Comparison of ENCODE assay signal across 9 cellular contexts in genomic region chr17:1188812-1189211, GRCh38. TPM values are rescaled to one million over a fixed set of nuclear protein-coding genes. Genes with fewer than 3 reads are reported as not detected.
DNase-seq lines count a peak whose midpoint lies in the region; ATAC-seq and TF ChIP-seq lines count a peak whose summit lies in the region.
"Had no signal": no experiment of that assay in that cellular context is flagged by ENCODE, and none has a peak within 500 bp of the region (broad histone marks: within the 10 kb centered on the region; RNA-seq: fewer than 3 reads in every experiment).

No MANE protein-coding gene starts in this region.

- no peak for TF ChIP-seq EP300 in stomach (IDR thresholded peaks at IDR 0.05)

- peak overlapping the region in 2 of 5 experiments; percentile 22 to 24 for H3K4me3 Mint-ChIP-seq in brain

- DNase-seq in GM12865 (ENCODE audit: low read depth) (peak; percentile 72), left colon (peak; percentile 55 to 85), stomach (peak; percentile 97), UCSD-AML1 (lab: John Stamatoyannopoulos, UW; ENCODE audit: unreplicated experiment) (no peak), SHP77 treated with DMSO at 0.1 percent for 48 hours (lab: John Stamatoyannopoulos, UW) (no peak)
- DNase-seq: stimulated activated CD4-positive, alpha-beta T cell treated with anti-CD3 and anti-CD28 coated beads, Interleukin-4, amount 100 ng/mL, for 1 hour had no signal

- H3K4me1 ChIP-seq in stomach: peaks cover 35 to 52% (median 46%) of the 10 kb centered on the region in 4 donors

- no peak overlapping the region for H3K4me3 ChIP-seq in GM12865 (ENCODE audit: low read depth, low read length)
- H3K4me3 ChIP-seq in stomach: peak overlapping the region in 1 of 4 donors; percentile 6

- H3K36me3 ChIP-seq in stomach: no peaks in the 10 kb centered on the region

- H3K4me1 Mint-ChIP-seq in brain: peaks cover 29% of the 10 kb centered on the region

- no peak for TF ChIP-seq POLR2A in stomach (IDR thresholded peaks at IDR 0.05)

- no peaks in the 10 kb centered on the region for H3K36me3 Mint-ChIP-seq in brain

- ATAC-seq in left colon (peak; percentile 25), GM21381 (IDR thresholded peaks at IDR 0.05; ENCODE audit: unreplicated experiment) (no peak), HG03139 (IDR thresholded peaks at IDR 0.05; ENCODE audit: unreplicated experiment) (no peak)

- H3K27me3 ChIP-seq in stomach: peaks cover 0 to 2% (median 0%) of the 10 kb centered on the region in 3 donors

- 11 to 21% (median 15%) methylated on average over 12 of the region's 12 CpGs for WGBS in stomach, 5 donors

- TF ChIP-seq CTCF in GM12865 (IDR thresholded peaks at IDR 0.05; ENCODE audit: insufficient read depth, low read depth, low read length, missing control alignments): no peak
- no peak for TF ChIP-seq CTCF in brain (conservative IDR thresholded peaks at IDR 0.05)
- no peak for TF ChIP-seq CTCF in stomach (IDR thresholded peaks at IDR 0.05)

- peak overlapping the region in 4 of 5 experiments; percentile 16 to 92 (median 82) for H3K27ac Mint-ChIP-seq in brain

- no peaks in the 10 kb centered on the region for H3K9me3 ChIP-seq in stomach

- H3K27me3 Mint-ChIP-seq in brain: peaks cover 10% of the 10 kb centered on the region

- intact Hi-C loops in left colon (cut with DNase I, micrococcal nuclease): loop anchor here (5.0 to 10.0 kb wide), 2 partner anchors 64 to 67 kb away; no protein-coding TSS in a partner anchor
- intact Hi-C loops in stomach (cut with DNase I; ENCODE audit: low total_unique reads): loop anchor here (10.0 kb wide), 1 partner anchor 64 kb away; no protein-coding TSS in a partner anchor

- peaks cover 0 to 3% (median 0%) of the 10 kb centered on the region in 5 experiments for H3K9me3 Mint-ChIP-seq in brain

- peak overlapping the region; percentile 63 to 87 (median 78) for H3K27ac ChIP-seq in stomach

RNA-seq across cellular contexts. Expression of gene ABR, which starts 9.0 kb away (rescaled TPM):
- polyA plus RNA-seq in brain (ENCODE audit: insufficient read depth, low read depth, low replicate concordance) (203 TPM), stomach (10 to 100 TPM; 28.3 to 41.2 (median 40.0) TPM)
- total RNA-seq in left colon (100 to 1,000 TPM; 310 to 373 TPM), stomach (1,000 to 10,000 TPM in 1 of 5 donors, 100 to 1,000 TPM in 2, 10 to 100 TPM in 2; 65.5 to 1,523 (median 142) TPM)

Comparison
In these comparisons a context has a peak if more than half of its experiments do, and no peak if none do; other contexts are left out.
1. DNase-seq: peak in GM12865 (single experiment), left colon (2 of 2) and stomach (single experiment); none in UCSD-AML1 (single experiment) and SHP77 treated with DMSO at 0.1 percent for 48 hours (single experiment).